In genomic region chr11:42870480-42870879, GRCh38 we compare ENCODE assay signal across 21 cellular contexts.
DNase-seq lines count a peak whose midpoint lies in the region; ATAC-seq and TF ChIP-seq lines count a peak whose summit lies in the region.
"Had no signal": no experiment of that assay in that cellular context is flagged by ENCODE, and none has a peak within 500 bp of the region (broad histone marks: within the 10 kb centered on the region; RNA-seq: fewer than 3 reads in every experiment).

No MANE protein-coding gene starts in this region.

- no peaks in the 10 kb centered on the region for H3K4me1 Mint-ChIP-seq in stimulated activated effector memory CD8-positive, alpha-beta T cell treated with anti-CD3 and anti-CD28 coated beads, Interleukin-12 subunit alpha, Interleukin-12 subunit beta, amount 100 ng/mL, for 72 hours
- H3K4me1 Mint-ChIP-seq: B cell had no signal

- no peak overlapping the region for H2AFZ ChIP-seq in SK-N-SH (ENCODE audit: low read depth)

- CTCF ChIA-PET in SK-N-SH (lab: Yijun Ruan, JAX), result interaction anchor here (0.6 to 2.1 kb wide), 2 partner anchors 15 to 18 kb away, joined by 3 to 8 read pairs; no protein-coding TSS in a partner anchor

- H3K27me3 ChIP-seq in SK-N-SH (ENCODE audit: insufficient read depth), result no peaks in the 10 kb centered on the region
- H3K27me3 ChIP-seq: BLaER1 treated with 17β-estradiol and CSF1 and Interleukin-3, amounts not matched to agents 10 nM and 100 nM had no signal

- in situ Hi-C loops in G401 (cut with HindIII; ENCODE audit: low sequenced_read_pairs), result no loop called here

- peak in 1 of 2 experiments; percentile 89; a peak in 2 of 4 replicates for TF ChIP-seq EP300 in SK-N-SH (IDR thresholded peaks at IDR 0.05; ENCODE audit: borderline replicate concordance in 1 of 2, low read depth in 1 of 2, low read length in 1 of 2)

- H4K20me1 ChIP-seq in SK-N-SH (ENCODE audit: insufficient read depth), result no peaks in the 10 kb centered on the region
- H4K20me1 ChIP-seq: BLaER1 treated with 17β-estradiol and CSF1 and Interleukin-3, amounts not matched to agents 10 nM and 100 nM had no signal

- no peak for ATAC-seq in stimulated activated effector memory CD8-positive, alpha-beta T cell treated with anti-CD3 and anti-CD28 coated beads, Interleukin-12 subunit alpha, Interleukin-12 subunit beta, amount 100 ng/mL, for 72 hours
- ATAC-seq in HG02678 (IDR thresholded peaks at IDR 0.05; ENCODE audit: unreplicated experiment), result no peak
- ATAC-seq: A549; CD8-positive, alpha-beta T cell; GM12878 had no signal

- H3K36me3 Mint-ChIP-seq in stimulated activated effector memory CD8-positive, alpha-beta T cell treated with anti-CD3 and anti-CD28 coated beads, Interleukin-12 subunit alpha, Interleukin-12 subunit beta, amount 100 ng/mL, for 72 hours, result no peaks in the 10 kb centered on the region
- H3K36me3 Mint-ChIP-seq: CD8-positive, alpha-beta T cell had no signal

- peak; percentile 9; the same call in 1 of the 2 replicates for TF ChIP-seq RAD21 in SK-N-SH (IDR thresholded peaks at IDR 0.05; ENCODE audit: low read length)

- H3K4me3 ChIP-seq in SK-N-SH (ENCODE audit: low read depth in 2 of 2, low read length in 1 of 2), result no peak overlapping the region
- H3K4me3 ChIP-seq: A549; BLaER1 treated with 17β-estradiol and CSF1 and Interleukin-3, amounts not matched to agents 10 nM and 100 nM; GM12878 had no signal

- peaks cover 11% of the 10 kb centered on the region for H3K9me3 Mint-ChIP-seq in stimulated activated effector memory CD8-positive, alpha-beta T cell treated with anti-CD3 and anti-CD28 coated beads, Interleukin-12 subunit alpha, Interleukin-12 subunit beta, amount 100 ng/mL, for 72 hours

- no peak overlapping the region for H3K4me2 ChIP-seq in SK-N-SH
- H3K4me2 ChIP-seq: A549; BLaER1 treated with 17β-estradiol and CSF1 and Interleukin-3, amounts not matched to agents 10 nM and 100 nM had no signal

- WGBS in SK-N-SH (ENCODE audit: low lambda C conversion rate), result 7% methylated on average over 3 of the region's 3 CpGs

- TF ChIP-seq CTCF in SK-N-SH (IDR thresholded peaks at IDR 0.05), result no peak

- no peak overlapping the region for H3K27ac Mint-ChIP-seq in stimulated activated effector memory CD8-positive, alpha-beta T cell treated with anti-CD3 and anti-CD28 coated beads, Interleukin-12 subunit alpha, Interleukin-12 subunit beta, amount 100 ng/mL, for 72 hours
- H3K27ac Mint-ChIP-seq: B cell; CD4-positive, alpha-beta T cell; CD8-positive, alpha-beta T cell had no signal

- POLR2A ChIA-PET in SK-N-SH (lab: Yijun Ruan, JAX), result no interaction called here

- H3K4me1 ChIP-seq in SK-N-SH (ENCODE audit: control insufficient read depth in 1 of 2, insufficient read depth in 2 of 2, low read depth in 1 of 2, low read length in 1 of 2), result peaks cover 0 to 6% of the 10 kb centered on the region in 2 experiments; a peak in 2 of 4 replicates
- H3K4me1 ChIP-seq: A549; BLaER1 treated with 17β-estradiol and CSF1 and Interleukin-3, amounts not matched to agents 10 nM and 100 nM; Caco-2 had no signal

- 0 out of 2 replicates have a peak, but pooled peaks cover 4% of the 10 kb centered on the region for H3K9me3 ChIP-seq in SK-N-SH
- H3K9me3 ChIP-seq: A549, Caco-2 had no signal

- no peaks in the 10 kb centered on the region for H3K36me3 ChIP-seq in SK-N-SH (replicated peaks in 1 of 2; ENCODE audit: control insufficient read depth in 1 of 2, insufficient read depth in 2 of 2, low read length in 1 of 2)
- H3K36me3 ChIP-seq: BLaER1 treated with 17β-estradiol and CSF1 and Interleukin-3, amounts not matched to agents 10 nM and 100 nM had no signal

- no peaks in the 10 kb centered on the region for H3F3A ChIP-seq in SK-N-SH (replicated peaks; ENCODE audit: insufficient read depth)

- DNase-seq in G401 (ENCODE audit: low spot score) (peak; percentile 3), NCI-H69 (lab: John Stamatoyannopoulos, UW) (peak; percentile 53), SK-N-SH (peak; percentile 69), cerebellar cortex (ENCODE audit: low spot score) (peak; percentile 9), NCI-H526 treated with DMSO at 0.1 percent for 48 hours (lab: John Stamatoyannopoulos, UW) (no peak), NCI-H2029 (lab: John Stamatoyannopoulos, UW) (no peak)
- DNase-seq in stimulated activated effector memory CD8-positive, alpha-beta T cell treated with anti-CD3 and anti-CD28 coated beads, Interleukin-12 subunit alpha, Interleukin-12 subunit beta, amount 100 ng/mL, for 72 hours (ENCODE audit: low spot score in 2 of 2), result no peak
- DNase-seq: AML-193; Caco-2; Calu3; CD4-positive, alpha-beta T cell; CD8-positive, alpha-beta T cell; DMS79 treated with DMSO at 0.1 percent for 48 hours; GDM1 had no signal

- H3K9me2 ChIP-seq in SK-N-SH, result no peaks in the 10 kb centered on the region

- H3K79me2 ChIP-seq in SK-N-SH (ENCODE audit: insufficient read depth), result no peaks in the 10 kb centered on the region

- no peak overlapping the region for H3K4me3 Mint-ChIP-seq in stimulated activated effector memory CD8-positive, alpha-beta T cell treated with anti-CD3 and anti-CD28 coated beads, Interleukin-12 subunit alpha, Interleukin-12 subunit beta, amount 100 ng/mL, for 72 hours
- H3K4me3 Mint-ChIP-seq: B cell; CD4-positive, alpha-beta T cell; CD8-positive, alpha-beta T cell had no signal

- peak overlapping the region in 1 of 2 experiments; percentile 69; a peak in 2 of 4 replicates for H3K27ac ChIP-seq in SK-N-SH (ENCODE audit: low read depth in 2 of 2, low read length in 1 of 2)
- H3K27ac ChIP-seq: 22Rv1; A549; BLaER1 treated with 17β-estradiol and CSF1 and Interleukin-3, amounts not matched to agents 10 nM and 100 nM; C4-2B had no signal

- H3K9ac ChIP-seq in SK-N-SH, result no peak overlapping the region
- H3K9ac ChIP-seq: BLaER1 treated with 17β-estradiol and CSF1 and Interleukin-3, amounts not matched to agents 10 nM and 100 nM had no signal

TF ChIP-seq in SK-N-SH, 30 proteins besides CTCF, POLR2A, EP300 and RAD21 (continues in another document):
- TF ChIP-seq, protein P1, sequence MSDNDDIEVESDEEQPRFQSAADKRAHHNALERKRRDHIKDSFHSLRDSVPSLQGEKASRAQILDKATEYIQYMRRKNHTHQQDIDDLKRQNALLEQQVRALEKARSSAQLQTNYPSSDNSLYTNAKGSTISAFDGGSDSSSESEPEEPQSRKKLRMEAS (IDR thresholded peaks at IDR 0.05; ENCODE audit: low read depth), result no peak
- TF ChIP-seq GABPA (IDR thresholded peaks at IDR 0.05; ENCODE audit: low read depth) (no peak), EZH2phosphoT487 (IDR thresholded peaks at IDR 0.05; ENCODE audit: borderline replicate concordance, low read depth) (no peak), TEAD4 (IDR thresholded peaks at IDR 0.05; ENCODE audit: borderline replicate concordance, insufficient read depth) (no peak), ELF1 (IDR thresholded peaks at IDR 0.05) (no peak), TCF12 (IDR thresholded peaks at IDR 0.05) (peak; percentile 8; the same call in 1 of the 2 replicates), JUND (IDR thresholded peaks at IDR 0.05) (no peak), TAF1 (IDR thresholded peaks at IDR 0.05; ENCODE audit: borderline replicate concordance, low read depth, low read length) (no peak), RXRA (IDR thresholded peaks at IDR 0.05; ENCODE audit: borderline replicate concordance, low read depth) (no peak), RFX5 (IDR thresholded peaks at IDR 0.05; ENCODE audit: low read length) (no peak), MXI1 (IDR thresholded peaks at IDR 0.05; ENCODE audit: low read depth, low read length) (no peak), YY1 (IDR thresholded peaks at IDR 0.05; ENCODE audit: low read depth) (no peak), NRF1 (IDR thresholded peaks at IDR 0.05; ENCODE audit: low read depth, low read length) (no peak), CHD2 (IDR thresholded peaks at IDR 0.05; ENCODE audit: low read length, partially characterized antibody) (peak; percentile 78), IRF3 (IDR thresholded peaks at IDR 0.05; ENCODE audit: low read depth, low read length) (no peak), GATA2 (CRISPR knock-in tag; IDR thresholded peaks at IDR 0.05) (peak; percentile 68), RCOR1 (IDR thresholded peaks at IDR 0.05; ENCODE audit: low read length) (peak; percentile 40; the same call in 1 of the 2 replicates), NFIC (IDR thresholded peaks at IDR 0.05; ENCODE audit: borderline replicate concordance) (no peak)
- TF ChIP-seq, protein P2, sequence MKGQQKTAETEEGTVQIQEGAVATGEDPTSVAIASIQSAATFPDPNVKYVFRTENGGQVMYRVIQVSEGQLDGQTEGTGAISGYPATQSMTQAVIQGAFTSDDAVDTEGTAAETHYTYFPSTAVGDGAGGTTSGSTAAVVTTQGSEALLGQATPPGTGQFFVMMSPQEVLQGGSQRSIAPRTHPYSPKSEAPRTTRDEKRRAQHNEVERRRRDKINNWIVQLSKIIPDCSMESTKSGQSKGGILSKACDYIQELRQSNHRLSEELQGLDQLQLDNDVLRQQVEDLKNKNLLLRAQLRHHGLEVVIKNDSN (IDR thresholded peaks at IDR 0.05; ENCODE audit: borderline replicate concordance, low read depth), result no peak
- TF ChIP-seq, protein P3, sequence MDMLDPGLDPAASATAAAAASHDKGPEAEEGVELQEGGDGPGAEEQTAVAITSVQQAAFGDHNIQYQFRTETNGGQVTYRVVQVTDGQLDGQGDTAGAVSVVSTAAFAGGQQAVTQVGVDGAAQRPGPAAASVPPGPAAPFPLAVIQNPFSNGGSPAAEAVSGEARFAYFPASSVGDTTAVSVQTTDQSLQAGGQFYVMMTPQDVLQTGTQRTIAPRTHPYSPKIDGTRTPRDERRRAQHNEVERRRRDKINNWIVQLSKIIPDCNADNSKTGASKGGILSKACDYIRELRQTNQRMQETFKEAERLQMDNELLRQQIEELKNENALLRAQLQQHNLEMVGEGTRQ (IDR thresholded peaks at IDR 0.05; ENCODE audit: borderline replicate concordance, low read depth, low read length), result no peak

Comparison
In these comparisons a context has a peak if more than half of its experiments do, and no peak if none do; other contexts are left out.
1. DNase-seq: peak in G401 (single experiment), NCI-H69 (single experiment), SK-N-SH (single experiment) and cerebellar cortex (single experiment); none in stimulated activated effector memory CD8-positive, alpha-beta T cell treated with anti-CD3 and anti-CD28 coated beads, Interleukin-12 subunit alpha, Interleukin-12 subunit beta, amount 100 ng/mL, for 72 hours (0 of 2), NCI-H526 treated with DMSO at 0.1 percent for 48 hours (single experiment) and NCI-H2029 (single experiment).